9 cellular contexts compared by ENCODE assay signal in genomic region chr21:30194701-30195299, GRCh38. TPM values are rescaled to one million over a fixed set of nuclear protein-coding genes. Genes with fewer than 3 reads are reported as not detected.
A peak's percentile ranks its signal among the peaks of the same experiment; 100 is the strongest.
DNase-seq lines count a peak whose midpoint lies in the region; ATAC-seq and TF ChIP-seq lines count a peak whose summit lies in the region.
"Had no signal": no experiment of that assay in that cellular context is flagged by ENCODE, and none has a peak within 500 bp of the region (broad histone marks: within the 10 kb centered on the region; RNA-seq: fewer than 3 reads in every experiment).

No MANE protein-coding gene starts in this region.

- TF ChIP-seq CTCF in HFFc6 (IDR thresholded peaks at IDR 0.05) = peak; percentile 32; the same call in 1 of the 2 replicates
- peak; percentile 84 for TF ChIP-seq CTCF in chondrocyte (IDR thresholded peaks at IDR 0.05)
- peak; percentile 73 for TF ChIP-seq CTCF in osteocyte (IDR thresholded peaks at IDR 0.05)

- H3K36me3 Mint-ChIP-seq in HFFc6 (ENCODE audit: low read depth) (peaks cover 6% of the 10 kb centered on the region; the same call in 1 of the 2 replicates), chondrocyte (ENCODE audit: low read depth) (no peaks in the 10 kb centered on the region), osteocyte (ENCODE audit: unreplicated experiment) (no peaks in the 10 kb centered on the region)

- DNase-seq in COLO829 (ENCODE audit: low spot score) = peak; percentile 46
- no peak for DNase-seq in HFFc6
- DNase-seq in NCI-H82 (lab: John Stamatoyannopoulos, UW) = peak; percentile 85
- no peak for DNase-seq in chondrocyte (ENCODE audit: low spot score)
- no peak for DNase-seq in osteocyte (ENCODE audit: extremely low spot score, unreplicated experiment)
- DNase-seq in stimulated activated naive CD4-positive, alpha-beta T cell treated with Interleukin-2 at 50 U/mL for 16 hours (lab: John Stamatoyannopoulos, UW) = no peak
- no peak for DNase-seq in activated CD4-positive, alpha-beta T cell treated with anti-CD3 and anti-CD28 coated beads for 4 hours

- H3K9me3 Mint-ChIP-seq in HFFc6 (peaks cover 58% of the 10 kb centered on the region), chondrocyte (ENCODE audit: low read depth) (no peaks in the 10 kb centered on the region), osteocyte (ENCODE audit: unreplicated experiment) (no peaks in the 10 kb centered on the region)

- no peaks in the 10 kb centered on the region for H3K4me1 Mint-ChIP-seq in HFFc6 (ENCODE audit: low read depth)
- no peaks in the 10 kb centered on the region for H3K4me1 Mint-ChIP-seq in chondrocyte (ENCODE audit: low read depth)
- H3K4me1 Mint-ChIP-seq in osteocyte (ENCODE audit: unreplicated experiment) = no peaks in the 10 kb centered on the region
- H3K4me1 Mint-ChIP-seq: stimulated activated naive CD8-positive, alpha-beta T cell treated with anti-CD3 and anti-CD28 coated beads, Interleukin-15, amount 100 ng/mL, for 72 hours had no signal

- H3K4me3 Mint-ChIP-seq in HFFc6 (no peak overlapping the region), chondrocyte (ENCODE audit: unreplicated experiment) (no peak overlapping the region), osteocyte (ENCODE audit: unreplicated experiment) (no peak overlapping the region)
- H3K4me3 Mint-ChIP-seq: stimulated activated naive CD8-positive, alpha-beta T cell treated with anti-CD3 and anti-CD28 coated beads, Interleukin-15, amount 100 ng/mL, for 72 hours had no signal

- no peak for ATAC-seq in GM21447 (IDR thresholded peaks at IDR 0.05; ENCODE audit: unreplicated experiment)
- ATAC-seq: stimulated activated naive CD8-positive, alpha-beta T cell treated with anti-CD3 and anti-CD28 coated beads, Interleukin-15, amount 100 ng/mL, for 72 hours had no signal

- H3K27me3 Mint-ChIP-seq in HFFc6 (ENCODE audit: insufficient read depth) = no peaks in the 10 kb centered on the region
- peaks cover 24% of the 10 kb centered on the region for H3K27me3 Mint-ChIP-seq in chondrocyte (ENCODE audit: low read depth)
- H3K27me3 Mint-ChIP-seq in osteocyte (ENCODE audit: unreplicated experiment) = peaks cover 47% of the 10 kb centered on the region
- H3K27me3 Mint-ChIP-seq: stimulated activated naive CD8-positive, alpha-beta T cell treated with anti-CD3 and anti-CD28 coated beads, Interleukin-15, amount 100 ng/mL, for 72 hours had no signal

- H3K27ac Mint-ChIP-seq in HFFc6 = no peak overlapping the region
- H3K27ac Mint-ChIP-seq in chondrocyte (ENCODE audit: unreplicated experiment) = no peak overlapping the region
- no peak overlapping the region for H3K27ac Mint-ChIP-seq in osteocyte (ENCODE audit: unreplicated experiment)
- H3K27ac Mint-ChIP-seq: stimulated activated naive CD8-positive, alpha-beta T cell treated with anti-CD3 and anti-CD28 coated beads, Interleukin-15, amount 100 ng/mL, for 72 hours had no signal

RNA-seq across cellular contexts. Expression of gene CLDN8, which starts 21.1 kb away (rescaled TPM):
- not detected for total RNA-seq in HFFc6 (2021; fragmentation: NEBNext Ultra II Directional; extraction: Animal tissue kit (Norgen Biotek cat#: 25700))
- total RNA-seq in chondrocyte (not detected in 3 replicates), osteocyte (not detected in 2 replicates)

RNA-seq across cellular contexts. Expression of gene CLDN17, which starts 28.2 kb away (rescaled TPM):
- total RNA-seq in HFFc6 (2021; fragmentation: NEBNext Ultra II Directional; extraction: Animal tissue kit (Norgen Biotek cat#: 25700)) = not detected
- total RNA-seq in chondrocyte (not detected in 3 replicates), osteocyte (not detected in 2 replicates)

Comparison
In these comparisons a context has a peak if more than half of its experiments do, and no peak if none do; other contexts are left out.
1. DNase-seq: peak in COLO829 (single experiment) and NCI-H82 (single experiment); none in HFFc6 (single experiment), chondrocyte (single experiment), osteocyte (single experiment), stimulated activated naive CD4-positive, alpha-beta T cell treated with Interleukin-2 at 50 U/mL for 16 hours (single experiment) and activated CD4-positive, alpha-beta T cell treated with anti-CD3 and anti-CD28 coated beads for 4 hours (0 of 2).
2. CTCF ChIP-seq: peak in every context shown above with its lines; median percentile 84 in chondrocyte; 73 in osteocyte; 32 in HFFc6.